ENCODE assay signal across 12 cellular contexts in genomic region chr13:80082396-80083096, GRCh38.
DNase-seq lines count a peak whose midpoint lies in the region; ATAC-seq, FAIRE-seq and TF ChIP-seq lines count a peak whose summit lies in the region.
"Had no signal": no experiment of that assay in that cellular context is flagged by ENCODE, and none has a peak within 500 bp of the region (broad histone marks: within the 10 kb centered on the region; RNA-seq: fewer than 3 reads in every experiment).

No MANE protein-coding gene starts in this region.

- POLR2A ChIA-PET in activated CD8-positive, alpha-beta T cell treated with anti-CD3 and anti-CD28 coated beads, Interleukin-2, amount 10 ng/mL, durations not matched to agents 7 days and 5 days (lab: Charles Lee): no interaction called here
- POLR2A ChIA-PET in HEK293T (lab: Yijun Ruan, JAX): interaction anchor here (2.1 kb wide), 1 partner anchor 258 kb away, joined by 7 read pairs; the partner anchor contains the start of gene SPRY2

- peak; percentile 87 for FAIRE-seq in H54 (lab: Jason Lieb, UNC)

- DNase-seq in H54 (ENCODE audit: insufficient read length, low spot score) (no peak), amniotic epithelial cell (ENCODE audit: low read depth) (peak; percentile 25), fibroblast of pulmonary artery (ENCODE audit: low read depth) (peak; percentile 50), retinal pigment epithelial cell (ENCODE audit: low read depth) (peak; percentile 41), CD14-positive monocyte (ENCODE audit: low spot score) (no peak), HEK293T (ENCODE audit: extremely low spot score) (no peak)
- no peak for DNase-seq in activated CD8-positive, alpha-beta T cell treated with anti-CD3 and anti-CD28 coated beads, Interleukin-2, amount 10 ng/mL, durations not matched to agents 7 days and 5 days
- DNase-seq: CD4-positive, alpha-beta T cell; GDM1; naive thymus-derived CD8-positive, alpha-beta T cell had no signal

- ATAC-seq in activated CD8-positive, alpha-beta T cell treated with anti-CD3 and anti-CD28 coated beads, Interleukin-2, amount 10 ng/mL, durations not matched to agents 7 days and 5 days: no peak
- ATAC-seq in HG03045 (IDR thresholded peaks at IDR 0.05; ENCODE audit: unreplicated experiment): no peak
- ATAC-seq: naive thymus-derived CD8-positive, alpha-beta T cell had no signal

- no peaks in the 10 kb centered on the region for H3K4me1 Mint-ChIP-seq in activated CD8-positive, alpha-beta T cell treated with anti-CD3 and anti-CD28 coated beads, Interleukin-2, amount 10 ng/mL, durations not matched to agents 7 days and 5 days (ENCODE audit: low read depth)
- no peaks in the 10 kb centered on the region for H3K4me1 Mint-ChIP-seq in CD14-positive monocyte
- H3K4me1 Mint-ChIP-seq: naive thymus-derived CD8-positive, alpha-beta T cell had no signal

- TF ChIP-seq CTCF in fibroblast of pulmonary artery (IDR thresholded peaks at IDR 0.05; ENCODE audit: low read length, missing control alignments): no peak
- TF ChIP-seq CTCF in retinal pigment epithelial cell (conservative IDR thresholded peaks at IDR 0.05; ENCODE audit: low read depth, low read length): no peak
- no peak for TF ChIP-seq CTCF in CD14-positive monocyte (IDR thresholded peaks at IDR 0.05)

- H3K27ac Mint-ChIP-seq in activated CD8-positive, alpha-beta T cell treated with anti-CD3 and anti-CD28 coated beads, Interleukin-2, amount 10 ng/mL, durations not matched to agents 7 days and 5 days: no peak overlapping the region
- no peak overlapping the region for H3K27ac Mint-ChIP-seq in CD14-positive monocyte
- H3K27ac Mint-ChIP-seq: CD4-positive, alpha-beta T cell; naive thymus-derived CD8-positive, alpha-beta T cell had no signal

- H3K4me3 Mint-ChIP-seq in activated CD8-positive, alpha-beta T cell treated with anti-CD3 and anti-CD28 coated beads, Interleukin-2, amount 10 ng/mL, durations not matched to agents 7 days and 5 days: no peak overlapping the region
- no peak overlapping the region for H3K4me3 Mint-ChIP-seq in CD14-positive monocyte
- H3K4me3 Mint-ChIP-seq: CD4-positive, alpha-beta T cell; naive thymus-derived CD8-positive, alpha-beta T cell had no signal

- no peak for TF ChIP-seq POLR2A in H54 (IDR thresholded peaks at IDR 0.05; ENCODE audit: low read depth, low read length)

- no peak overlapping the region for H3K4me3 ChIP-seq in fibroblast of pulmonary artery (replicated peaks; ENCODE audit: low read depth, low read length)
- no peak overlapping the region for H3K4me3 ChIP-seq in retinal pigment epithelial cell (ENCODE audit: low read length)
- H3K4me3 ChIP-seq: skin epidermis had no signal

- intact Hi-C loops in CD14-positive monocyte (cut with micrococcal nuclease): no loop called here

- no peaks in the 10 kb centered on the region for H3K36me3 Mint-ChIP-seq in activated CD8-positive, alpha-beta T cell treated with anti-CD3 and anti-CD28 coated beads, Interleukin-2, amount 10 ng/mL, durations not matched to agents 7 days and 5 days (ENCODE audit: low read depth)
- no peaks in the 10 kb centered on the region for H3K36me3 Mint-ChIP-seq in CD14-positive monocyte
- H3K36me3 Mint-ChIP-seq: naive thymus-derived CD8-positive, alpha-beta T cell had no signal

- no peaks in the 10 kb centered on the region for H3K27me3 Mint-ChIP-seq in activated CD8-positive, alpha-beta T cell treated with anti-CD3 and anti-CD28 coated beads, Interleukin-2, amount 10 ng/mL, durations not matched to agents 7 days and 5 days (ENCODE audit: low read depth)
- no peaks in the 10 kb centered on the region for H3K27me3 Mint-ChIP-seq in CD14-positive monocyte (ENCODE audit: low read depth in 3 of 3)
- H3K27me3 Mint-ChIP-seq: CD4-positive, alpha-beta T cell; naive thymus-derived CD8-positive, alpha-beta T cell had no signal

- CTCF ChIA-PET in activated CD8-positive, alpha-beta T cell treated with anti-CD3 and anti-CD28 coated beads, Interleukin-2, amount 10 ng/mL, durations not matched to agents 7 days and 5 days (lab: Charles Lee): no interaction called here
- CTCF ChIA-PET in HEK293T (lab: Yijun Ruan, JAX): interaction anchor here (0.5 kb wide), 1 partner anchor 61 kb away, joined by 5 read pairs; no protein-coding TSS in a partner anchor

- H3K9me3 Mint-ChIP-seq in activated CD8-positive, alpha-beta T cell treated with anti-CD3 and anti-CD28 coated beads, Interleukin-2, amount 10 ng/mL, durations not matched to agents 7 days and 5 days (ENCODE audit: insufficient read depth): no peaks in the 10 kb centered on the region
- no peaks in the 10 kb centered on the region for H3K9me3 Mint-ChIP-seq in CD14-positive monocyte
- H3K9me3 Mint-ChIP-seq: CD4-positive, alpha-beta T cell had no signal

TF ChIP-seq in HEK293T, 16 proteins besides CTCF, POLR2A, EP300 and RAD21:
- TF ChIP-seq L3MBTL2 (conservative IDR thresholded peaks at IDR 0.05) (no peak), ARNT (IDR thresholded peaks at IDR 0.05) (no peak), PKNOX1 (IDR thresholded peaks at IDR 0.05) (no peak), ELF4 (IDR thresholded peaks at IDR 0.05) (no peak), NFRKB (IDR thresholded peaks at IDR 0.05) (no peak), FOXM1 (IDR thresholded peaks at IDR 0.05; ENCODE audit: borderline replicate concordance) (no peak), TARDBP (IDR thresholded peaks at IDR 0.05) (no peak), ZNF384 (IDR thresholded peaks at IDR 0.05) (no peak)
TF ChIP-seq in HEK293T: peak in this region for 0.

Comparison
In these comparisons a context has a peak if more than half of its experiments do, and no peak if none do; other contexts are left out.
1. DNase-seq: peak in amniotic epithelial cell (single experiment), fibroblast of pulmonary artery (single experiment) and retinal pigment epithelial cell (single experiment); none in H54 (single experiment), activated CD8-positive, alpha-beta T cell treated with anti-CD3 and anti-CD28 coated beads, Interleukin-2, amount 10 ng/mL, durations not matched to agents 7 days and 5 days (single experiment), CD14-positive monocyte (single experiment) and HEK293T (single experiment).